In the genomic region with DNA sequence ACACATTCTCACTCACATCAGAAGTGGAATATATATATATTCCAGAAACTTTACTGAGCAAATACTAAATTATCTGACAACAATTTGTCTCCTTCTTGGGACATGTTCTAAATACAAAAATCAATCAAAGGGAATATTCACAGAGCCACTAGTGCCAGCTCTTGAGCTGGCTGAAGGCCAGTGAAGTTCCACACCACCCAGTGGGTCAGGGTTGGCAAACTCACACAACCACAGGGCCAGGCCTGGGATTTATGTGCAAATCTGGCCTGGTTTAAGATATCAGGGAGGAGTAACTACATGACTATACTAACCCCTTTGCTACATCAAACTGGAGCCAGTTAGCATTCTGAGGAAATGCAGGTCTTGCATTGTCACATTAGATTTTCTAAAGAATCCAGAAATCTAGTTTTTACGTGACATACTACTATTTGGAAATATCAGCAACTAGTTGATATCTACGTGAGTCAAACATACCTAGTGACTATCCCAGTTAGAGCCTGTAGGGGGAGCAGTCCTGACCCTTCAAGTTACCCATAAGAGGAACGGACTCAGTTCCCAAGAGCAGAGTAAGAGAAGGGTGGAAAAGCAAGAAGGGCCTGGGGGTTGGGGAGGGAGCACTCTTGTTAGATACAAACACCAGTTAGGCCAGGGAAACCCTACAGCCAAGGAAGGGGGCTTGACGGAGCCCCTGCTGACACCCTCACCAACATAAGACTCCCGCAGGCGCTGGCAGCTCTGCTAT, we compare ENCODE assay signal across 8 cellular contexts.
DNase-seq lines count a peak whose midpoint lies in the region; ATAC-seq and TF ChIP-seq lines count a peak whose summit lies in the region.

No MANE protein-coding gene starts in this region.

- no peak for ATAC-seq in activated CD8-positive, alpha-beta T cell treated with anti-CD3 and anti-CD28 coated beads for 36 hours
- ATAC-seq in activated CD8-positive, alpha-beta T cell treated with anti-CD3 and anti-CD28 coated beads, Interleukin-2, amount 10 ng/mL, durations not matched to agents 7 days and 5 days, result no peak
- peak; percentile 13 for ATAC-seq in stimulated activated effector memory CD8-positive, alpha-beta T cell treated with anti-CD3 and anti-CD28 coated beads, Interleukin-12 subunit alpha, Interleukin-12 subunit beta, amount 100 ng/mL, for 72 hours
- no peak for ATAC-seq in GM19035 (IDR thresholded peaks at IDR 0.05; ENCODE audit: unreplicated experiment)
- no peak for ATAC-seq in activated T-helper 17 cell treated with anti-CD3 and anti-CD28 coated beads, Interleukin-2, amount 50 U/mL, for 72 hours (replicated peaks)

- no peaks in the 10 kb centered on the region for H3K27me3 Mint-ChIP-seq in activated CD8-positive, alpha-beta T cell treated with anti-CD3 and anti-CD28 coated beads for 36 hours
- H3K27me3 Mint-ChIP-seq in activated CD8-positive, alpha-beta T cell treated with anti-CD3 and anti-CD28 coated beads, Interleukin-2, amount 10 ng/mL, durations not matched to agents 7 days and 5 days (ENCODE audit: low read depth), result peaks cover 3% of the 10 kb centered on the region
- peaks cover 2% of the 10 kb centered on the region for H3K27me3 Mint-ChIP-seq in endothelial cell (ENCODE audit: unreplicated experiment)
- peaks cover 3% of the 10 kb centered on the region for H3K27me3 Mint-ChIP-seq in activated T-helper 1 cell treated with anti-CD3 and anti-CD28 coated beads, Interleukin-12 subunit alpha, Interleukin-12 subunit beta, Interleukin-2, Interleukin-4 antibody, amounts not matched to agents 30 ng/mL and 10 ng/mL and 1 ng/mL, durations not matched to agents 14 hours and 24 hours and 36 hours (ENCODE audit: insufficient read depth)
- peaks cover 7% of the 10 kb centered on the region for H3K27me3 Mint-ChIP-seq in activated T-helper 17 cell treated with anti-CD3 and anti-CD28 coated beads, Interleukin-2, amount 50 U/mL, for 72 hours

- H3K4me3 Mint-ChIP-seq in activated CD8-positive, alpha-beta T cell treated with anti-CD3 and anti-CD28 coated beads for 36 hours, result no peak overlapping the region
- no peak overlapping the region for H3K4me3 Mint-ChIP-seq in activated CD8-positive, alpha-beta T cell treated with anti-CD3 and anti-CD28 coated beads, Interleukin-2, amount 10 ng/mL, durations not matched to agents 7 days and 5 days
- H3K4me3 Mint-ChIP-seq in endothelial cell (ENCODE audit: unreplicated experiment), result no peak overlapping the region
- H3K4me3 Mint-ChIP-seq in stimulated activated effector memory CD8-positive, alpha-beta T cell treated with anti-CD3 and anti-CD28 coated beads, Interleukin-12 subunit alpha, Interleukin-12 subunit beta, amount 100 ng/mL, for 72 hours, result no peak overlapping the region
- H3K4me3 Mint-ChIP-seq in activated T-helper 1 cell treated with anti-CD3 and anti-CD28 coated beads, Interleukin-12 subunit alpha, Interleukin-12 subunit beta, Interleukin-2, Interleukin-4 antibody, amounts not matched to agents 30 ng/mL and 10 ng/mL and 1 ng/mL, durations not matched to agents 14 hours and 24 hours and 36 hours, result no peak overlapping the region
- H3K4me3 Mint-ChIP-seq in activated T-helper 17 cell treated with anti-CD3 and anti-CD28 coated beads, Interleukin-2, amount 50 U/mL, for 72 hours, result no peak overlapping the region

- intact Hi-C loops in activated CD8-positive, alpha-beta T cell treated with anti-CD3 and anti-CD28 coated beads for 36 hours (cut with micrococcal nuclease), result no loop called here
- intact Hi-C loops in activated T-helper 1 cell treated with anti-CD3 and anti-CD28 coated beads, Interleukin-12 subunit alpha, Interleukin-12 subunit beta, Interleukin-2, Interleukin-4 antibody, amounts not matched to agents 30 ng/mL and 10 ng/mL and 1 ng/mL, durations not matched to agents 14 hours and 24 hours and 36 hours (cut with micrococcal nuclease), result loop anchor here (5.0 kb wide), 1 partner anchor 75 kb away; no protein-coding TSS in a partner anchor

- CTCF ChIA-PET in activated CD8-positive, alpha-beta T cell treated with anti-CD3 and anti-CD28 coated beads for 36 hours (lab: Charles Lee), result interaction anchor here (0.8 to 2.0 kb wide), 4 partner anchors 10 to 74 kb away, joined by 3 to 5 read pairs (median 4); no protein-coding TSS in a partner anchor
- CTCF ChIA-PET in activated CD8-positive, alpha-beta T cell treated with anti-CD3 and anti-CD28 coated beads, Interleukin-2, amount 10 ng/mL, durations not matched to agents 7 days and 5 days (lab: Charles Lee), result interaction anchor here (1.3 to 2.9 kb wide), 3 partner anchors 8 to 32 kb away, joined by 7 to 9 read pairs (median 8); no protein-coding TSS in a partner anchor

- H3K9me3 Mint-ChIP-seq in activated CD8-positive, alpha-beta T cell treated with anti-CD3 and anti-CD28 coated beads for 36 hours, result no peaks in the 10 kb centered on the region
- no peaks in the 10 kb centered on the region for H3K9me3 Mint-ChIP-seq in activated CD8-positive, alpha-beta T cell treated with anti-CD3 and anti-CD28 coated beads, Interleukin-2, amount 10 ng/mL, durations not matched to agents 7 days and 5 days (ENCODE audit: insufficient read depth)
- H3K9me3 Mint-ChIP-seq in endothelial cell (ENCODE audit: unreplicated experiment), result no peaks in the 10 kb centered on the region
- no peaks in the 10 kb centered on the region for H3K9me3 Mint-ChIP-seq in stimulated activated effector memory CD8-positive, alpha-beta T cell treated with anti-CD3 and anti-CD28 coated beads, Interleukin-12 subunit alpha, Interleukin-12 subunit beta, amount 100 ng/mL, for 72 hours
- no peaks in the 10 kb centered on the region for H3K9me3 Mint-ChIP-seq in activated T-helper 1 cell treated with anti-CD3 and anti-CD28 coated beads, Interleukin-12 subunit alpha, Interleukin-12 subunit beta, Interleukin-2, Interleukin-4 antibody, amounts not matched to agents 30 ng/mL and 10 ng/mL and 1 ng/mL, durations not matched to agents 14 hours and 24 hours and 36 hours
- H3K9me3 Mint-ChIP-seq in activated T-helper 17 cell treated with anti-CD3 and anti-CD28 coated beads, Interleukin-2, amount 50 U/mL, for 72 hours, result no peaks in the 10 kb centered on the region

- DNase-seq in activated CD8-positive, alpha-beta T cell treated with anti-CD3 and anti-CD28 coated beads for 36 hours, result no peak
- DNase-seq in activated CD8-positive, alpha-beta T cell treated with anti-CD3 and anti-CD28 coated beads, Interleukin-2, amount 10 ng/mL, durations not matched to agents 7 days and 5 days, result no peak
- DNase-seq in NCI-H2227 (lab: John Stamatoyannopoulos, UW; ENCODE audit: unreplicated experiment), result peak; percentile 9
- DNase-seq in endothelial cell (ENCODE audit: low spot score), result peak; percentile 24
- DNase-seq in stimulated activated effector memory CD8-positive, alpha-beta T cell treated with anti-CD3 and anti-CD28 coated beads, Interleukin-12 subunit alpha, Interleukin-12 subunit beta, amount 100 ng/mL, for 72 hours (ENCODE audit: low spot score in 2 of 2), result no peak
- DNase-seq in activated T-helper 1 cell treated with anti-CD3 and anti-CD28 coated beads, Interleukin-12 subunit alpha, Interleukin-12 subunit beta, Interleukin-2, Interleukin-4 antibody, amounts not matched to agents 30 ng/mL and 10 ng/mL and 1 ng/mL, durations not matched to agents 14 hours and 24 hours and 36 hours (ENCODE audit: low spot score), result no peak

- POLR2A ChIA-PET in activated CD8-positive, alpha-beta T cell treated with anti-CD3 and anti-CD28 coated beads for 36 hours (lab: Charles Lee), result no interaction called here
- POLR2A ChIA-PET in activated CD8-positive, alpha-beta T cell treated with anti-CD3 and anti-CD28 coated beads, Interleukin-2, amount 10 ng/mL, durations not matched to agents 7 days and 5 days (lab: Charles Lee), result no interaction called here

- peaks cover 16% of the 10 kb centered on the region for H3K4me1 Mint-ChIP-seq in activated CD8-positive, alpha-beta T cell treated with anti-CD3 and anti-CD28 coated beads for 36 hours (ENCODE audit: low read depth)
- peaks cover 17% of the 10 kb centered on the region for H3K4me1 Mint-ChIP-seq in activated CD8-positive, alpha-beta T cell treated with anti-CD3 and anti-CD28 coated beads, Interleukin-2, amount 10 ng/mL, durations not matched to agents 7 days and 5 days (ENCODE audit: low read depth)
- H3K4me1 Mint-ChIP-seq in endothelial cell (ENCODE audit: unreplicated experiment), result peaks cover 29% of the 10 kb centered on the region
- H3K4me1 Mint-ChIP-seq in stimulated activated effector memory CD8-positive, alpha-beta T cell treated with anti-CD3 and anti-CD28 coated beads, Interleukin-12 subunit alpha, Interleukin-12 subunit beta, amount 100 ng/mL, for 72 hours, result peaks cover 6% of the 10 kb centered on the region
- H3K4me1 Mint-ChIP-seq in activated T-helper 1 cell treated with anti-CD3 and anti-CD28 coated beads, Interleukin-12 subunit alpha, Interleukin-12 subunit beta, Interleukin-2, Interleukin-4 antibody, amounts not matched to agents 30 ng/mL and 10 ng/mL and 1 ng/mL, durations not matched to agents 14 hours and 24 hours and 36 hours (ENCODE audit: low read depth), result peaks cover 7% of the 10 kb centered on the region
- peaks cover 4% of the 10 kb centered on the region for H3K4me1 Mint-ChIP-seq in activated T-helper 17 cell treated with anti-CD3 and anti-CD28 coated beads, Interleukin-2, amount 50 U/mL, for 72 hours

- no peaks in the 10 kb centered on the region for H3K36me3 Mint-ChIP-seq in activated CD8-positive, alpha-beta T cell treated with anti-CD3 and anti-CD28 coated beads for 36 hours (ENCODE audit: low read depth)
- H3K36me3 Mint-ChIP-seq in activated CD8-positive, alpha-beta T cell treated with anti-CD3 and anti-CD28 coated beads, Interleukin-2, amount 10 ng/mL, durations not matched to agents 7 days and 5 days (ENCODE audit: low read depth), result no peaks in the 10 kb centered on the region
- H3K36me3 Mint-ChIP-seq in endothelial cell (ENCODE audit: low read depth, unreplicated experiment), result no peaks in the 10 kb centered on the region
- no peaks in the 10 kb centered on the region for H3K36me3 Mint-ChIP-seq in stimulated activated effector memory CD8-positive, alpha-beta T cell treated with anti-CD3 and anti-CD28 coated beads, Interleukin-12 subunit alpha, Interleukin-12 subunit beta, amount 100 ng/mL, for 72 hours
- no peaks in the 10 kb centered on the region for H3K36me3 Mint-ChIP-seq in activated T-helper 1 cell treated with anti-CD3 and anti-CD28 coated beads, Interleukin-12 subunit alpha, Interleukin-12 subunit beta, Interleukin-2, Interleukin-4 antibody, amounts not matched to agents 30 ng/mL and 10 ng/mL and 1 ng/mL, durations not matched to agents 14 hours and 24 hours and 36 hours (ENCODE audit: low read depth)
- no peaks in the 10 kb centered on the region for H3K36me3 Mint-ChIP-seq in activated T-helper 17 cell treated with anti-CD3 and anti-CD28 coated beads, Interleukin-2, amount 50 U/mL, for 72 hours (ENCODE audit: low read depth)

- no peak overlapping the region for H3K27ac Mint-ChIP-seq in activated CD8-positive, alpha-beta T cell treated with anti-CD3 and anti-CD28 coated beads for 36 hours
- H3K27ac Mint-ChIP-seq in activated CD8-positive, alpha-beta T cell treated with anti-CD3 and anti-CD28 coated beads, Interleukin-2, amount 10 ng/mL, durations not matched to agents 7 days and 5 days, result no peak overlapping the region
- no peak overlapping the region for H3K27ac Mint-ChIP-seq in endothelial cell (ENCODE audit: unreplicated experiment)
- H3K27ac Mint-ChIP-seq in stimulated activated effector memory CD8-positive, alpha-beta T cell treated with anti-CD3 and anti-CD28 coated beads, Interleukin-12 subunit alpha, Interleukin-12 subunit beta, amount 100 ng/mL, for 72 hours, result no peak overlapping the region
- no peak overlapping the region for H3K27ac Mint-ChIP-seq in activated T-helper 1 cell treated with anti-CD3 and anti-CD28 coated beads, Interleukin-12 subunit alpha, Interleukin-12 subunit beta, Interleukin-2, Interleukin-4 antibody, amounts not matched to agents 30 ng/mL and 10 ng/mL and 1 ng/mL, durations not matched to agents 14 hours and 24 hours and 36 hours
- H3K27ac Mint-ChIP-seq in activated T-helper 17 cell treated with anti-CD3 and anti-CD28 coated beads, Interleukin-2, amount 50 U/mL, for 72 hours, result no peak overlapping the region

- peak; percentile 45 for TF ChIP-seq CTCF in activated CD8-positive, alpha-beta T cell treated with anti-CD3 and anti-CD28 coated beads for 36 hours (IDR thresholded peaks at IDR 0.05)
- peak; percentile 86 for TF ChIP-seq CTCF in endothelial cell (IDR thresholded peaks at IDR 0.05; ENCODE audit: unreplicated experiment)

Comparison
In these comparisons a context has a peak if more than half of its experiments do, and no peak if none do; other contexts are left out.
1. DNase-seq: peak in NCI-H2227 (single experiment) and endothelial cell (single experiment); none in activated CD8-positive, alpha-beta T cell treated with anti-CD3 and anti-CD28 coated beads for 36 hours (single experiment), activated CD8-positive, alpha-beta T cell treated with anti-CD3 and anti-CD28 coated beads, Interleukin-2, amount 10 ng/mL, durations not matched to agents 7 days and 5 days (single experiment), stimulated activated effector memory CD8-positive, alpha-beta T cell treated with anti-CD3 and anti-CD28 coated beads, Interleukin-12 subunit alpha, Interleukin-12 subunit beta, amount 100 ng/mL, for 72 hours (0 of 2) and activated T-helper 1 cell treated with anti-CD3 and anti-CD28 coated beads, Interleukin-12 subunit alpha, Interleukin-12 subunit beta, Interleukin-2, Interleukin-4 antibody, amounts not matched to agents 30 ng/mL and 10 ng/mL and 1 ng/mL, durations not matched to agents 14 hours and 24 hours and 36 hours (single experiment).